19 cellular contexts compared by ENCODE assay signal in genomic region chr7:143250822-143251221, GRCh38. TPM values are rescaled to one million over a fixed set of nuclear protein-coding genes. Genes with fewer than 3 reads are reported as not detected.
A peak's percentile ranks its signal among the peaks of the same experiment; 100 is the strongest.
DNase-seq lines count a peak whose midpoint lies in the region; ATAC-seq, FAIRE-seq and TF ChIP-seq lines count a peak whose summit lies in the region.
"Had no signal": no experiment of that assay in that cellular context is flagged by ENCODE, and none has a peak within 500 bp of the region (broad histone marks: within the 10 kb centered on the region; RNA-seq: fewer than 3 reads in every experiment).

No MANE protein-coding gene starts in this region.

- DNase-seq in CD8-positive, alpha-beta T cell: no peak
- no peak for DNase-seq in T-helper 2 cell treated with Interferon-gamma antibody and Interleukin-4, amounts not matched to agents 5 μg/mL and 100 μg/mL, for 36 hours (ENCODE audit: low spot score)
- no peak for DNase-seq in SHP77 treated with DMSO at 0.1 percent for 48 hours (lab: John Stamatoyannopoulos, UW)
- DNase-seq: Karpas-422, NCI-H446 treated with DMSO at 0.1 percent for 48 hours, right cardiac atrium had no signal

- H3K4me1 ChIP-seq in BLaER1: peaks cover 42% of the 10 kb centered on the region
- peaks cover 52% of the 10 kb centered on the region for H3K4me1 ChIP-seq in CD8-positive, alpha-beta T cell (ENCODE audit: insufficient read depth, low read length)
- H3K4me1 ChIP-seq: SJSA1 had no signal

- H3K4me1 Mint-ChIP-seq in CD8-positive, alpha-beta T cell (ENCODE audit: low read depth): peaks cover 77% of the 10 kb centered on the region
- peaks cover 79% of the 10 kb centered on the region for H3K4me1 Mint-ChIP-seq in T-helper 2 cell treated with Interferon-gamma antibody and Interleukin-4, amounts not matched to agents 5 μg/mL and 100 μg/mL, for 36 hours (ENCODE audit: low read depth)

- H3K4me2 ChIP-seq in BLaER1: peak overlapping the region; percentile 39

- no peaks in the 10 kb centered on the region for H3K27me3 ChIP-seq in BLaER1
- H3K27me3 ChIP-seq in CD8-positive, alpha-beta T cell (ENCODE audit: insufficient read depth, low read length): no peaks in the 10 kb centered on the region

- no peak overlapping the region for H3K4me3 ChIP-seq in BLaER1
- no peak overlapping the region for H3K4me3 ChIP-seq in CD8-positive, alpha-beta T cell (ENCODE audit: low read depth, low read length)
- H3K4me3 ChIP-seq: SJSA1, thoracic aorta had no signal

- H3K9ac ChIP-seq in BLaER1: no peak overlapping the region

- peak; percentile 80 for ATAC-seq in CD8-positive, alpha-beta T cell
- ATAC-seq in HG02970 (IDR thresholded peaks at IDR 0.05; ENCODE audit: low FRiP score, unreplicated experiment) (no peak), HG03571 (IDR thresholded peaks at IDR 0.05; ENCODE audit: unreplicated experiment) (no peak), HG02938 (IDR thresholded peaks at IDR 0.05; ENCODE audit: unreplicated experiment) (no peak)
- ATAC-seq: right cardiac atrium had no signal

- FAIRE-seq in colon (lab: Jason Lieb, UNC): peak; percentile 18
- FAIRE-seq: TTC549 had no signal

- no peak overlapping the region for H3K27ac ChIP-seq in BLaER1
- H3K27ac ChIP-seq in CD8-positive, alpha-beta T cell (ENCODE audit: low read depth, low read length): peak overlapping the region; percentile 19
- H3K27ac ChIP-seq: C4-2B, SJSA1, thoracic aorta had no signal

- CTCF ChIA-PET in CD8-positive, alpha-beta T cell (lab: Charles Lee): interaction anchor here (1.0 to 4.4 kb wide), 6 partner anchors 10 to 166 kb away, joined by 3 to 45 read pairs (median 8); partner anchors contain the start of genes EPHA1 and GSTK1

- H4K20me1 ChIP-seq in BLaER1: no peaks in the 10 kb centered on the region

- peak overlapping the region; percentile 33 for H3K4me3 Mint-ChIP-seq in CD8-positive, alpha-beta T cell
- peak overlapping the region; percentile 62 for H3K4me3 Mint-ChIP-seq in T-helper 2 cell treated with Interferon-gamma antibody and Interleukin-4, amounts not matched to agents 5 μg/mL and 100 μg/mL, for 36 hours

- no peaks in the 10 kb centered on the region for H3K27me3 Mint-ChIP-seq in CD8-positive, alpha-beta T cell (ENCODE audit: low read depth)
- no peaks in the 10 kb centered on the region for H3K27me3 Mint-ChIP-seq in T-helper 2 cell treated with Interferon-gamma antibody and Interleukin-4, amounts not matched to agents 5 μg/mL and 100 μg/mL, for 36 hours (ENCODE audit: low read depth)

- peaks cover 26% of the 10 kb centered on the region for H3K36me3 Mint-ChIP-seq in CD8-positive, alpha-beta T cell
- H3K36me3 Mint-ChIP-seq in T-helper 2 cell treated with Interferon-gamma antibody and Interleukin-4, amounts not matched to agents 5 μg/mL and 100 μg/mL, for 36 hours (ENCODE audit: low read depth): peaks cover 61% of the 10 kb centered on the region

- TF ChIP-seq CTCF in CD8-positive, alpha-beta T cell (IDR thresholded peaks at IDR 0.05): no peak

- H3K36me3 ChIP-seq in BLaER1: no peaks in the 10 kb centered on the region
- H3K36me3 ChIP-seq in CD8-positive, alpha-beta T cell (ENCODE audit: insufficient read depth, low read length): no peaks in the 10 kb centered on the region
- H3K36me3 ChIP-seq: SJSA1, thoracic aorta had no signal

- H3K9me3 ChIP-seq in BLaER1: peaks cover 35% of the 10 kb centered on the region
- H3K9me3 ChIP-seq in CD8-positive, alpha-beta T cell (ENCODE audit: low read length): no peaks in the 10 kb centered on the region
- H3K9me3 ChIP-seq: SJSA1, thoracic aorta had no signal

- H3K9me3 Mint-ChIP-seq in CD8-positive, alpha-beta T cell: peaks cover 36% of the 10 kb centered on the region
- H3K9me3 Mint-ChIP-seq in T-helper 2 cell treated with Interferon-gamma antibody and Interleukin-4, amounts not matched to agents 5 μg/mL and 100 μg/mL, for 36 hours: peaks cover 69% of the 10 kb centered on the region

- intact Hi-C loops in CD8-positive, alpha-beta T cell (cut with DNase I, micrococcal nuclease): loop anchor here in 1 of 2 experiments (1.0 to 2.0 kb wide), 4 partner anchors 8 to 442 kb away; partner anchors contain the start of gene GSTK1

- H3K27ac Mint-ChIP-seq in CD8-positive, alpha-beta T cell: peak overlapping the region; percentile 81
- peak overlapping the region; percentile 87 for H3K27ac Mint-ChIP-seq in T-helper 2 cell treated with Interferon-gamma antibody and Interleukin-4, amounts not matched to agents 5 μg/mL and 100 μg/mL, for 36 hours

- POLR2A ChIA-PET in CD8-positive, alpha-beta T cell (lab: Charles Lee): interaction anchor here (0.7 to 2.0 kb wide), 7 partner anchors 10 to 491 kb away, joined by 3 to 10 read pairs (median 3); partner anchors contain the start of genes CASP2, GSTK1 and ZYX

RNA-seq across cellular contexts. Expression of gene GSTK1, which starts 12.4 kb away (rescaled TPM):
- 100 to 1,000 TPM; 200 to 208 TPM for total RNA-seq in CD8-positive, alpha-beta T cell

RNA-seq across cellular contexts. Expression of gene TAS2R40, which starts 29.0 kb away (rescaled TPM):
- total RNA-seq in CD8-positive, alpha-beta T cell: not detected
- total RNA-seq: chondrocyte, epithelial cell of proximal tubule, glomerular endothelial cell, lung microvascular endothelial cell, right cardiac atrium, SJSA1, thoracic aorta had no signal

RNA-seq across cellular contexts. Expression of gene TMEM139, which starts 33.9 kb away (rescaled TPM):
- total RNA-seq in CD8-positive, alpha-beta T cell: under 1 TPM in 1 of 2 experiments, not detected in 1; 0.24 TPM
- total RNA-seq: chondrocyte, lung microvascular endothelial cell, SJSA1 had no signal

RNA-seq across cellular contexts. Expression of gene CASP2, which starts 37.3 kb away (rescaled TPM):
- total RNA-seq in CD8-positive, alpha-beta T cell: 10 to 100 TPM; 16.0 to 19.1 TPM
